ENCODE assay signal across 1 cellular context in the genomic region with DNA sequence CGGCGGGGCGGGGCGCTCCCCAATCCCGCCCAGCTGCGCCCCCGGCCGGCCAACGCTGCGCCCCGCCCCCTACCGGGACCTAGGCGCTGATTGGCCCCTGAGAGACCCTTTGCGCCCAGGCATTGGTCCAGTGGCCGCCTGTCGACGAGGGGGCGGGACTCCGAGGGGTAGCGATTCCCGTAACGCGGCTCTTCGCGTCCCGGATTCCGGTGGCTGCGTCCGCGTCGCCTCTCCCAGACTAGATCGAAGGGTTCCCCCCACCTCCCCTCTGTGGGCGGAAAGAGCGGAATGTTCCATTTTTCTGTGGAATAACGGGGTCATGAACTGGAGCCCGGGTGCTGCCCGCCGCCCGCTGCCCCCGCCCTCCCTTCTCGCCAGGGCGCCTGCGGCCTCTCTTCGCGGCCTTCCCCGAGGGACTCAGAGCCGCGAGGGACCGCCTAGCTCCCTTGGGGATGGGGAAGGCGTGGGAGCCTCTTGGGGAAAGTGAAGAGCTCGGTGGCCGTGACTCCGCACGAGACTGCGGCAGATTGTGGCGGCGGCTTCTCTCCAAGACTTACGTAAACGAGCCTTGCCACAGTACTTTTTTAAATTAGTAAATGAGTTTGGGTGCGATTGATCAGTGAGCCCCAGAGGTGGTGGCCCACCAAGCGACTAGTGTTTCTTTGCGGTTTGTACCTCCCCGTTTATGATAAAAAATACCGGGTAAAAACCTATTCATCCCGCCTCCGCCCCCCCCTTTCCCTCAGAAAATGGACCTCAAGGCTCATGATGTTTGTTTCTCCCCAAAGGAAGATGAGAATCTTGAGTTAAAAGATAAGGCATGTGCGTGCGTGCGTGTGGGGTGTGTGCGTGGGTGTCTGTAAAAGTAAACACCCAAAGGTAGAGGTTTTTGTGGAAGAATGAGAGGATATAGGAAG.
TF ChIP-seq lines count a peak whose summit lies in the region.

No MANE protein-coding gene starts in this region.

TF ChIP-seq in HCT116, 20 proteins besides CTCF, POLR2A, EP300 and RAD21 (continued from another document):
- TF ChIP-seq, protein P1, sequence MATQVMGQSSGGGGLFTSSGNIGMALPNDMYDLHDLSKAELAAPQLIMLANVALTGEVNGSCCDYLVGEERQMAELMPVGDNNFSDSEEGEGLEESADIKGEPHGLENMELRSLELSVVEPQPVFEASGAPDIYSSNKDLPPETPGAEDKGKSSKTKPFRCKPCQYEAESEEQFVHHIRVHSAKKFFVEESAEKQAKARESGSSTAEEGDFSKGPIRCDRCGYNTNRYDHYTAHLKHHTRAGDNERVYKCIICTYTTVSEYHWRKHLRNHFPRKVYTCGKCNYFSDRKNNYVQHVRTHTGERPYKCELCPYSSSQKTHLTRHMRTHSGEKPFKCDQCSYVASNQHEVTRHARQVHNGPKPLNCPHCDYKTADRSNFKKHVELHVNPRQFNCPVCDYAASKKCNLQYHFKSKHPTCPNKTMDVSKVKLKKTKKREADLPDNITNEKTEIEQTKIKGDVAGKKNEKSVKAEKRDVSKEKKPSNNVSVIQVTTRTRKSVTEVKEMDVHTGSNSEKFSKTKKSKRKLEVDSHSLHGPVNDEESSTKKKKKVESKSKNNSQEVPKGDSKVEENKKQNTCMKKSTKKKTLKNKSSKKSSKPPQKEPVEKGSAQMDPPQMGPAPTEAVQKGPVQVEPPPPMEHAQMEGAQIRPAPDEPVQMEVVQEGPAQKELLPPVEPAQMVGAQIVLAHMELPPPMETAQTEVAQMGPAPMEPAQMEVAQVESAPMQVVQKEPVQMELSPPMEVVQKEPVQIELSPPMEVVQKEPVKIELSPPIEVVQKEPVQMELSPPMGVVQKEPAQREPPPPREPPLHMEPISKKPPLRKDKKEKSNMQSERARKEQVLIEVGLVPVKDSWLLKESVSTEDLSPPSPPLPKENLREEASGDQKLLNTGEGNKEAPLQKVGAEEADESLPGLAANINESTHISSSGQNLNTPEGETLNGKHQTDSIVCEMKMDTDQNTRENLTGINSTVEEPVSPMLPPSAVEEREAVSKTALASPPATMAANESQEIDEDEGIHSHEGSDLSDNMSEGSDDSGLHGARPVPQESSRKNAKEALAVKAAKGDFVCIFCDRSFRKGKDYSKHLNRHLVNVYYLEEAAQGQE (IDR thresholded peaks at IDR 0.05; ENCODE audit: low read depth): no peak
- TF ChIP-seq EZH2phosphoT487 (IDR thresholded peaks at IDR 0.05; ENCODE audit: borderline replicate concordance) (no peak), CBX3 (IDR thresholded peaks at IDR 0.05; ENCODE audit: low read depth) (no peak), SIN3A (IDR thresholded peaks at IDR 0.05; ENCODE audit: low read depth) (peak; percentile 74), POLR2AphosphoS5 (IDR thresholded peaks at IDR 0.05; ENCODE audit: low read depth, low read length) (peak; percentile 87), JUND (IDR thresholded peaks at IDR 0.05) (no peak), ZNF274 (IDR thresholded peaks at IDR 0.05; ENCODE audit: low read depth, low read length) (no peak), SP1 (IDR thresholded peaks at IDR 0.05; ENCODE audit: low read depth) (peak; percentile 93), EGR1 (IDR thresholded peaks at IDR 0.05; ENCODE audit: low read depth) (peak; percentile 63), ELF1 (IDR thresholded peaks at IDR 0.05; ENCODE audit: borderline replicate concordance, low read depth) (no peak), ZFX (IDR thresholded peaks at IDR 0.05) (peak; percentile 67)
- TF ChIP-seq, protein P2, sequence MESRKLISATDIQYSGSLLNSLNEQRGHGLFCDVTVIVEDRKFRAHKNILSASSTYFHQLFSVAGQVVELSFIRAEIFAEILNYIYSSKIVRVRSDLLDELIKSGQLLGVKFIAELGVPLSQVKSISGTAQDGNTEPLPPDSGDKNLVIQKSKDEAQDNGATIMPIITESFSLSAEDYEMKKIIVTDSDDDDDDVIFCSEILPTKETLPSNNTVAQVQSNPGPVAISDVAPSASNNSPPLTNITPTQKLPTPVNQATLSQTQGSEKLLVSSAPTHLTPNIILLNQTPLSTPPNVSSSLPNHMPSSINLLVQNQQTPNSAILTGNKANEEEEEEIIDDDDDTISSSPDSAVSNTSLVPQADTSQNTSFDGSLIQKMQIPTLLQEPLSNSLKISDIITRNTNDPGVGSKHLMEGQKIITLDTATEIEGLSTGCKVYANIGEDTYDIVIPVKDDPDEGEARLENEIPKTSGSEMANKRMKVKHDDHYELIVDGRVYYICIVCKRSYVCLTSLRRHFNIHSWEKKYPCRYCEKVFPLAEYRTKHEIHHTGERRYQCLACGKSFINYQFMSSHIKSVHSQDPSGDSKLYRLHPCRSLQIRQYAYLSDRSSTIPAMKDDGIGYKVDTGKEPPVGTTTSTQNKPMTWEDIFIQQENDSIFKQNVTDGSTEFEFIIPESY (IDR thresholded peaks at IDR 0.05; ENCODE audit: extremely low read depth, insufficient replicate concordance, low read length): peak; percentile 7
TF ChIP-seq in HCT116: peak in this region for 7.
